20 cellular contexts compared by ENCODE assay signal in the genomic region with DNA sequence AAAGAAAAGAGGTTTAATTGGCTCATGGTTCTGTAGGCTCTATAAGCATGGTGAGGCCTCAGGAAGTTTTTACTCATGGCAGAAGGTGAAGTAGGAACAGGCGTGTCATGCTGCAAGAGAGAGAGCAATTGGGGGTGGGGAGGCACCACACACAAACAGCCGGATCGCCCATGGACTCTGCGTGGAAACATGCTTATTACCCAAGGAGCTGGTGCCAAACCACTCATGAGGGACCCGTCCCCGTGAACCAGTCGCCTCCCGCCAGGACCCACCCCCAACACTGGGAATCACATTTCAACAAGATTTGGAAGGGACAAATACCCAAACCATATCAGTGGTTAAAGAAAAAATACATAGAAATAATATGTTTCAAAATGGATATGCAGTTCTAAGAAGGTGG.
DNase-seq lines count a peak whose midpoint lies in the region; ATAC-seq and TF ChIP-seq lines count a peak whose summit lies in the region.
"Had no signal": no experiment of that assay in that cellular context is flagged by ENCODE, and none has a peak within 500 bp of the region (broad histone marks: within the 10 kb centered on the region; RNA-seq: fewer than 3 reads in every experiment).

No MANE protein-coding gene starts in this region.

- H3K4me1 ChIP-seq in neuronal stem cell (ENCODE audit: control insufficient read depth in 2 of 2, insufficient read depth in 1 of 2, low read depth in 1 of 2, low read length in 2 of 2): peaks cover 0 to 2% of the 10 kb centered on the region in 2 donors
- no peaks in the 10 kb centered on the region for H3K4me1 ChIP-seq in CD8-positive, alpha-beta T cell (ENCODE audit: insufficient read depth, low read length)
- H3K4me1 ChIP-seq: Caco-2 had no signal

- ATAC-seq in CD8-positive, alpha-beta T cell: no peak
- ATAC-seq in GM21423 (IDR thresholded peaks at IDR 0.05; ENCODE audit: unreplicated experiment) (no peak), left lobe of liver (no peak)

- no peak overlapping the region for H2BK5ac ChIP-seq in neuronal stem cell (ENCODE audit: low read length)

- H3K9me3 Mint-ChIP-seq in chondrocyte (ENCODE audit: low read depth): no peaks in the 10 kb centered on the region
- H3K9me3 Mint-ChIP-seq in nephron: no peaks in the 10 kb centered on the region
- H3K9me3 Mint-ChIP-seq in CD8-positive, alpha-beta T cell: no peaks in the 10 kb centered on the region
- H3K9me3 Mint-ChIP-seq: CD4-positive, alpha-beta memory T cell; CD4-positive, CD25-positive, alpha-beta regulatory T cell had no signal

- H4K91ac ChIP-seq in neuronal stem cell (ENCODE audit: low read depth, low read length, poor library complexity): no peak overlapping the region

- no peak overlapping the region for H3K9ac ChIP-seq in neuronal stem cell (ENCODE audit: low read depth, low read length, poor library complexity)
- H3K9ac ChIP-seq: BLaER1 had no signal

- H3K27me3 ChIP-seq in neuronal stem cell (ENCODE audit: control insufficient read depth in 3 of 3, insufficient read depth in 3 of 3, low read depth in 1 of 3, low read length in 3 of 3): no peaks in the 10 kb centered on the region
- no peaks in the 10 kb centered on the region for H3K27me3 ChIP-seq in CD8-positive, alpha-beta T cell (ENCODE audit: insufficient read depth, low read length)
- H3K27me3 ChIP-seq: BE2C, BLaER1 had no signal

- no peak overlapping the region for H3K4me2 ChIP-seq in neuronal stem cell (ENCODE audit: insufficient read depth, low read length, poor library complexity, severe bottlenecking)
- H3K4me2 ChIP-seq: BLaER1 had no signal

- H3K27ac ChIP-seq in coronary artery (no peak overlapping the region), neuronal stem cell (replicated peaks; ENCODE audit: low read length) (no peak overlapping the region)
- H3K27ac ChIP-seq in CD8-positive, alpha-beta T cell (ENCODE audit: low read depth, low read length): no peak overlapping the region
- H3K27ac ChIP-seq: BLaER1 had no signal

- peaks cover 0 to 3% of the 10 kb centered on the region in 2 donors for H3K9me3 ChIP-seq in neuronal stem cell (replicated peaks in 1 of 2; ENCODE audit: control insufficient read depth in 2 of 2, insufficient read depth in 1 of 2, low read depth in 1 of 2, low read length in 2 of 2)
- H3K9me3 ChIP-seq in CD8-positive, alpha-beta T cell (ENCODE audit: low read length): no peaks in the 10 kb centered on the region
- H3K9me3 ChIP-seq: BE2C, Caco-2 had no signal

- peaks cover 31% of the 10 kb centered on the region for H3K4me1 Mint-ChIP-seq in chondrocyte (ENCODE audit: low read depth)
- H3K4me1 Mint-ChIP-seq in nephron: peaks cover 47% of the 10 kb centered on the region
- H3K4me1 Mint-ChIP-seq in CD8-positive, alpha-beta T cell (ENCODE audit: low read depth): no peaks in the 10 kb centered on the region
- H3K4me1 Mint-ChIP-seq: CD14-positive monocyte; CD4-positive, alpha-beta memory T cell; CD4-positive, CD25-positive, alpha-beta regulatory T cell had no signal

- no peak overlapping the region for H3K4ac ChIP-seq in neuronal stem cell (ENCODE audit: low read length)

- POLR2A ChIA-PET in CD8-positive, alpha-beta T cell (lab: Charles Lee): no interaction called here

- H3K4me3 Mint-ChIP-seq in chondrocyte (ENCODE audit: unreplicated experiment): no peak overlapping the region
- no peak overlapping the region for H3K4me3 Mint-ChIP-seq in nephron
- no peak overlapping the region for H3K4me3 Mint-ChIP-seq in CD8-positive, alpha-beta T cell
- H3K4me3 Mint-ChIP-seq: CD14-positive monocyte; CD4-positive, alpha-beta memory T cell; CD4-positive, CD25-positive, alpha-beta regulatory T cell had no signal

- H3K36me3 ChIP-seq in neuronal stem cell (replicated peaks in 1 of 2; ENCODE audit: control insufficient read depth in 2 of 2, insufficient read depth in 2 of 2, low read length in 2 of 2): peaks cover 4 to 15% of the 10 kb centered on the region in 2 donors
- H3K36me3 ChIP-seq in CD8-positive, alpha-beta T cell (ENCODE audit: insufficient read depth, low read length): no peaks in the 10 kb centered on the region
- H3K36me3 ChIP-seq: BE2C had no signal

- H3K4me3 ChIP-seq in coronary artery: no peak overlapping the region
- H3K4me3 ChIP-seq in neuronal stem cell (ENCODE audit: low read length in 2 of 2): no peak overlapping the region
- H3K4me3 ChIP-seq in CD8-positive, alpha-beta T cell (ENCODE audit: low read depth, low read length): no peak overlapping the region
- H3K4me3 ChIP-seq: BLaER1 had no signal

- no peak overlapping the region for H2AFZ ChIP-seq in neuronal stem cell (ENCODE audit: low read length)

- no peak overlapping the region for H4K8ac ChIP-seq in neuronal stem cell (ENCODE audit: low read depth, low read length)

- TF ChIP-seq CTCF in chondrocyte (IDR thresholded peaks at IDR 0.05) (no peak), coronary artery (IDR thresholded peaks at IDR 0.05) (no peak), nephron (IDR thresholded peaks at IDR 0.05; ENCODE audit: unreplicated experiment in 3 of 3) (no peak)
- no peak for TF ChIP-seq CTCF in CD8-positive, alpha-beta T cell (IDR thresholded peaks at IDR 0.05)

- no peak overlapping the region for H2BK120ac ChIP-seq in neuronal stem cell (ENCODE audit: low read depth, low read length)

- H2BK15ac ChIP-seq in neuronal stem cell (ENCODE audit: low read length): no peak overlapping the region

- no peak overlapping the region for H3K23ac ChIP-seq in neuronal stem cell (ENCODE audit: low read depth, low read length, poor library complexity)

- H3K36me3 Mint-ChIP-seq in chondrocyte (ENCODE audit: low read depth) (peaks cover 4% of the 10 kb centered on the region), nephron (ENCODE audit: low read depth) (peaks cover 42% of the 10 kb centered on the region)
- H3K36me3 Mint-ChIP-seq in CD8-positive, alpha-beta T cell: no peaks in the 10 kb centered on the region
- H3K36me3 Mint-ChIP-seq: CD14-positive monocyte; CD4-positive, alpha-beta memory T cell; CD4-positive, CD25-positive, alpha-beta regulatory T cell had no signal

- CTCF ChIA-PET in CD8-positive, alpha-beta T cell (lab: Charles Lee): interaction anchor here (1.2 kb wide), 1 partner anchor 301 kb away, joined by 5 read pairs; no protein-coding TSS in a partner anchor

- H3K14ac ChIP-seq in neuronal stem cell (ENCODE audit: low read length): no peak overlapping the region

- DNase-seq in chondrocyte (ENCODE audit: low spot score) (no peak), coronary artery (ENCODE audit: low spot score) (peak; percentile 17), neuronal stem cell (ENCODE audit: low spot score) (no peak), left lobe of liver (ENCODE audit: low spot score) (no peak)
- DNase-seq in activated CD8-positive, alpha-beta memory T cell treated with anti-CD3 and anti-CD28 coated beads, Interleukin-2, amount 50 U/mL, for 48 hours: no peak
- DNase-seq in CD8-positive, alpha-beta T cell: no peak
- DNase-seq: 8988T; ACHN; BE2C; C1 segment of cervical spinal cord; Caco-2; Calu3; CD4-positive, alpha-beta memory T cell; CD4-positive, CD25-positive, alpha-beta regulatory T cell; DMS79 treated with DMSO at 0.1 percent for 48 hours; GF-D8 had no signal

- no CpG with 5 or more reads among the region's 8 CpGs for WGBS in neuronal stem cell (ENCODE audit: extremely low coverage in 2 of 2, insufficient read length in 2 of 2, insufficient replicate concordance in 1 of 2), 2 donors

- intact Hi-C loops in CD8-positive, alpha-beta T cell (cut with DNase I, micrococcal nuclease): no loop called here

- H3K27me3 Mint-ChIP-seq in chondrocyte (ENCODE audit: low read depth): no peaks in the 10 kb centered on the region
- no peaks in the 10 kb centered on the region for H3K27me3 Mint-ChIP-seq in nephron (ENCODE audit: low read depth)
- no peaks in the 10 kb centered on the region for H3K27me3 Mint-ChIP-seq in CD8-positive, alpha-beta T cell (ENCODE audit: low read depth)
- H3K27me3 Mint-ChIP-seq: CD4-positive, alpha-beta memory T cell; CD4-positive, CD25-positive, alpha-beta regulatory T cell had no signal

- H2AK5ac ChIP-seq in neuronal stem cell (ENCODE audit: low read depth, low read length): no peak overlapping the region

- no peak overlapping the region for H2BK12ac ChIP-seq in neuronal stem cell (ENCODE audit: low read length)

- H3K27ac Mint-ChIP-seq in chondrocyte (ENCODE audit: unreplicated experiment) (peak overlapping the region; percentile 22), nephron (peak overlapping the region; percentile 10 to 66 (median 42))
- no peak overlapping the region for H3K27ac Mint-ChIP-seq in CD8-positive, alpha-beta T cell
- H3K27ac Mint-ChIP-seq: CD14-positive monocyte; CD4-positive, alpha-beta memory T cell; CD4-positive, CD25-positive, alpha-beta regulatory T cell had no signal

- H3K79me1 ChIP-seq in neuronal stem cell (ENCODE audit: low read depth, low read length): peaks cover 1% of the 10 kb centered on the region

- H3K18ac ChIP-seq in neuronal stem cell (ENCODE audit: low read length): peak overlapping the region; percentile 60
